Comparison of ENCODE assay signal across 18 cellular contexts in genomic region chr3:160001154-160001760, GRCh38. TPM values are rescaled to one million over a fixed set of nuclear protein-coding genes. Genes with fewer than 3 reads are reported as not detected.
"Had no signal": no experiment of that assay in that cellular context is flagged by ENCODE, and none has a peak within 500 bp of the region (broad histone marks: within the 10 kb centered on the region; RNA-seq: fewer than 3 reads in every experiment).

No MANE protein-coding gene starts in this region.

- H2AFZ ChIP-seq: hepatocyte had no signal

- H3K4me3 Mint-ChIP-seq: naive thymus-derived CD4-positive, alpha-beta T cell; nephron progenitor cell; stimulated activated memory B cell treated with anti-CD40 and anti-IgM and Interleukin-4, amounts not matched to agents 10 μg/mL and 1 μg/mL and 100 μg/mL, for 72 hours; stimulated activated naive CD8-positive, alpha-beta T cell treated with anti-CD3 and anti-CD28 coated beads, Interleukin-15, Interleukin-2, amounts not matched to agents 100 ng/mL and 50 ng/mL, for 24 hours had no signal

- H3K27ac ChIP-seq: coronary artery, hepatocyte, spleen, tibial artery, upper lobe of right lung had no signal

- H3K27me3 ChIP-seq: hepatocyte, spleen, tibial artery, upper lobe of right lung had no signal

- ATAC-seq: naive thymus-derived CD4-positive, alpha-beta T cell; sciatic nerve; stimulated activated memory B cell treated with anti-CD40 and anti-IgM and Interleukin-4, amounts not matched to agents 10 μg/mL and 1 μg/mL and 100 μg/mL, for 72 hours; upper lobe of right lung had no signal

- H3K79me2 ChIP-seq: hepatocyte had no signal

- H3K27me3 Mint-ChIP-seq: stimulated activated memory B cell treated with anti-CD40 and anti-IgM and Interleukin-4, amounts not matched to agents 10 μg/mL and 1 μg/mL and 100 μg/mL, for 72 hours; stimulated activated naive CD8-positive, alpha-beta T cell treated with anti-CD3 and anti-CD28 coated beads, Interleukin-15, Interleukin-2, amounts not matched to agents 100 ng/mL and 50 ng/mL, for 24 hours had no signal

- H3K36me3 ChIP-seq: tibial artery, upper lobe of right lung had no signal

- H3K4me2 ChIP-seq: hepatocyte had no signal

- H3K9me3 ChIP-seq: spleen, tibial artery, upper lobe of right lung had no signal

- H3K4me3 ChIP-seq: coronary artery, hepatocyte, spleen, tibial artery, upper lobe of right lung had no signal

- DNase-seq: effector CD4-positive, alpha-beta T cell; foreskin melanocyte; kidney glomerular epithelial cell; naive thymus-derived CD4-positive, alpha-beta T cell; nephron progenitor cell; posterior cingulate gyrus; spleen; stimulated activated CD4-positive, alpha-beta T cell treated with anti-CD3 and anti-CD28 coated beads, Interleukin-15, amount 100 ng/mL, for 24 hours; stimulated activated CD4-positive, alpha-beta T cell treated with anti-CD3 and anti-CD28 coated beads, Interleukin-1b, Interleukin-23, amount 100 ng/mL, for 48 hours; stimulated activated CD4-positive, alpha-beta T cell treated with anti-CD3 and anti-CD28 coated beads, Interleukin-4, amount 100 ng/mL, for 24 hours; tibial artery; upper lobe of right lung had no signal

- H3K27ac Mint-ChIP-seq: naive thymus-derived CD4-positive, alpha-beta T cell; nephron progenitor cell; stimulated activated memory B cell treated with anti-CD40 and anti-IgM and Interleukin-4, amounts not matched to agents 10 μg/mL and 1 μg/mL and 100 μg/mL, for 72 hours; stimulated activated naive CD8-positive, alpha-beta T cell treated with anti-CD3 and anti-CD28 coated beads, Interleukin-15, Interleukin-2, amounts not matched to agents 100 ng/mL and 50 ng/mL, for 24 hours had no signal

- H3K4me1 ChIP-seq: tibial artery, upper lobe of right lung had no signal

- H3K9me3 Mint-ChIP-seq: naive thymus-derived CD4-positive, alpha-beta T cell; nephron progenitor cell; stimulated activated memory B cell treated with anti-CD40 and anti-IgM and Interleukin-4, amounts not matched to agents 10 μg/mL and 1 μg/mL and 100 μg/mL, for 72 hours; stimulated activated naive CD8-positive, alpha-beta T cell treated with anti-CD3 and anti-CD28 coated beads, Interleukin-15, Interleukin-2, amounts not matched to agents 100 ng/mL and 50 ng/mL, for 24 hours had no signal

RNA-seq across cellular contexts. Expression of gene IL12A, which starts 12.6 kb away (rescaled TPM):
- total RNA-seq: osteocyte had no signal
